In the genomic region with DNA sequence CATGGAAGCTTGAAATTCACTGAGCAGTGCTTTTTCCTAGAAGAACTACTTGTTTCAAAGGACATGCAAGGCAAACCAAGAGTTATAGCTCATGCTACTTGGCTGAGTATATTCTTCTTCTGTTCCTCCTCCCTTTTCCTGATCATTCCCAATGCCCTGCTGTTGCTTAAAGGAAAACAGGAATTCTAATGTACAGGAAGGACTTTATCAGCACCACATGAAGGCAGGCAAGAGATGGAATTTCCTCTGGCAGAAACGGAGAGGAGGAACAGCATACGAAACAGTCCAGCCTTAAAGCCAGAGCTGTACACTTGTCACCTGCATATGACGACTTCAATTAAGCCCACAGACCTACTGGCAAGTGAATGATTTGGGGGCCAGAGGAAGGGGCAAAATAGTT, we compare ENCODE assay signal across 21 cellular contexts. TPM values are rescaled to one million over a fixed set of nuclear protein-coding genes. Genes with fewer than 3 reads are reported as not detected.
"Had no signal": no experiment of that assay in that cellular context is flagged by ENCODE, and none has a peak within 500 bp of the region (broad histone marks: within the 10 kb centered on the region; RNA-seq: fewer than 3 reads in every experiment).

No MANE protein-coding gene starts in this region.

- ATAC-seq: activated CD8-positive, alpha-beta T cell treated with anti-CD3 and anti-CD28 coated beads, Interleukin-2, amount 10 ng/mL, durations not matched to agents 7 days and 5 days; activated naive CD4-positive, alpha-beta T cell treated with anti-CD3 and anti-CD28 coated beads, Interleukin-2, amount 50 U/mL, for 72 hours; effector memory CD8-positive, alpha-beta T cell; left lung had no signal

- H3K4me3 Mint-ChIP-seq: activated B cell treated with CpG ODN at 0.5 μM for 24 hours; activated CD4-positive, alpha-beta T cell treated with anti-CD3 and anti-CD28 coated beads, Interleukin-2, amount 10 ng/mL, durations not matched to agents 24 days and 14 days; activated CD8-positive, alpha-beta T cell treated with anti-CD3 and anti-CD28 coated beads, Interleukin-2, amount 10 ng/mL, durations not matched to agents 7 days and 5 days; dendritic cell treated with granulocyte-macrophage colony-stimulating factor and Interleukin-4, amounts not matched to agents 40 ng/mL and 50 ng/mL, for 4 days; effector memory CD8-positive, alpha-beta T cell; neural progenitor cell; T-helper 2 cell treated with Interferon-gamma antibody and Interleukin-4, amounts not matched to agents 5 μg/mL and 100 μg/mL, for 36 hours had no signal

- H3K9me3 Mint-ChIP-seq: activated B cell treated with CpG ODN at 0.5 μM for 24 hours; activated CD4-positive, alpha-beta T cell treated with anti-CD3 and anti-CD28 coated beads, Interleukin-2, amount 10 ng/mL, durations not matched to agents 24 days and 14 days; activated naive CD4-positive, alpha-beta T cell treated with anti-CD3 and anti-CD28 coated beads, Interleukin-2, amount 50 U/mL, for 72 hours; dendritic cell treated with granulocyte-macrophage colony-stimulating factor and Interleukin-4, amounts not matched to agents 40 ng/mL and 50 ng/mL, for 4 days; effector memory CD8-positive, alpha-beta T cell; neural progenitor cell; T-helper 2 cell treated with Interferon-gamma antibody and Interleukin-4, amounts not matched to agents 5 μg/mL and 100 μg/mL, for 36 hours had no signal

- DNase-seq: activated B cell treated with CpG ODN at 0.5 μM for 24 hours; activated CD4-positive, alpha-beta T cell treated with anti-CD3 and anti-CD28 coated beads, Interleukin-2, amount 10 ng/mL, durations not matched to agents 24 days and 14 days; activated CD8-positive, alpha-beta memory T cell treated with anti-CD3 and anti-CD28 coated beads, Interleukin-2, amount 50 U/mL, for 4 hours; activated CD8-positive, alpha-beta T cell treated with anti-CD3 and anti-CD28 coated beads, Interleukin-2, amount 10 ng/mL, durations not matched to agents 7 days and 5 days; activated gamma-delta T cell; activated T-cell treated with anti-CD3 and anti-CD28 coated beads, Interleukin-2, amount 50 U/mL, for 48 hours; effector memory CD8-positive, alpha-beta T cell; left lung; ovary; retina; SJCRH30; small intestine; stimulated activated CD4-positive, alpha-beta T cell treated with anti-CD3 and anti-CD28 coated beads, Interleukin-4, amount 100 ng/mL, for 24 hours; stimulated activated naive CD4-positive, alpha-beta T cell; SW 1271; trophoblast cell had no signal

- H3K9me3 ChIP-seq: left lung, ovary, SJCRH30 had no signal

- H3K36me3 Mint-ChIP-seq: activated naive CD4-positive, alpha-beta T cell treated with anti-CD3 and anti-CD28 coated beads, Interleukin-2, amount 50 U/mL, for 72 hours had no signal

- H3K4me3 ChIP-seq: left lung, neural progenitor cell, ovary, SJCRH30 had no signal

- H3K27ac Mint-ChIP-seq: activated B cell treated with CpG ODN at 0.5 μM for 24 hours; activated CD4-positive, alpha-beta T cell treated with anti-CD3 and anti-CD28 coated beads, Interleukin-2, amount 10 ng/mL, durations not matched to agents 24 days and 14 days; activated CD8-positive, alpha-beta T cell treated with anti-CD3 and anti-CD28 coated beads, Interleukin-2, amount 10 ng/mL, durations not matched to agents 7 days and 5 days; activated naive CD4-positive, alpha-beta T cell treated with anti-CD3 and anti-CD28 coated beads, Interleukin-2, amount 50 U/mL, for 72 hours; dendritic cell treated with granulocyte-macrophage colony-stimulating factor and Interleukin-4, amounts not matched to agents 40 ng/mL and 50 ng/mL, for 4 days; effector memory CD8-positive, alpha-beta T cell; neural progenitor cell; T-helper 2 cell treated with Interferon-gamma antibody and Interleukin-4, amounts not matched to agents 5 μg/mL and 100 μg/mL, for 36 hours had no signal

- H3K4me1 Mint-ChIP-seq: activated CD4-positive, alpha-beta T cell treated with anti-CD3 and anti-CD28 coated beads, Interleukin-2, amount 10 ng/mL, durations not matched to agents 24 days and 14 days had no signal

- H3K36me3 ChIP-seq: neural progenitor cell, ovary had no signal

- H3K27ac ChIP-seq: epithelial cell of prostate, left lung, neural progenitor cell, ovary, SJCRH30 had no signal

- H3K4me1 ChIP-seq: SJCRH30 had no signal

- H3K27me3 ChIP-seq: left lung, neural progenitor cell, ovary, SJCRH30 had no signal

- H3K9ac ChIP-seq: neural progenitor cell had no signal

RNA-seq across cellular contexts. Expression of gene MEIS2, which starts 15.7 kb away (rescaled TPM):
- total RNA-seq: activated CD4-positive, alpha-beta T cell treated with anti-CD3 and anti-CD28 coated beads, Interleukin-2, amount 10 ng/mL, durations not matched to agents 24 days and 14 days; activated CD8-positive, alpha-beta T cell treated with anti-CD3 and anti-CD28 coated beads, Interleukin-2, amount 10 ng/mL, durations not matched to agents 7 days and 5 days had no signal
